Comparison of ENCODE assay signal across 18 cellular contexts in genomic region chr10:1069680-1070079, GRCh38. TPM values are rescaled to one million over a fixed set of nuclear protein-coding genes. Genes with fewer than 3 reads are reported as not detected.
DNase-seq lines count a peak whose midpoint lies in the region; ATAC-seq lines count a peak whose summit lies in the region.
"Had no signal": no experiment of that assay in that cellular context is flagged by ENCODE, and none has a peak within 500 bp of the region (broad histone marks: within the 10 kb centered on the region; RNA-seq: fewer than 3 reads in every experiment).

No MANE protein-coding gene starts in this region.

- no peaks in the 10 kb centered on the region for H3K9me3 Mint-ChIP-seq in activated T-cell treated with anti-CD3 and anti-CD28 coated beads, Interleukin-2, amount 50 U/mL, for 24 hours
- H3K9me3 Mint-ChIP-seq in activated T-helper 1 cell treated with anti-CD3 and anti-CD28 coated beads, Interleukin-12 subunit alpha, Interleukin-12 subunit beta, Interleukin-2, Interleukin-4 antibody, amounts not matched to agents 30 ng/mL and 10 ng/mL and 1 ng/mL, durations not matched to agents 14 hours and 24 hours and 36 hours = no peaks in the 10 kb centered on the region
- no peaks in the 10 kb centered on the region for H3K9me3 Mint-ChIP-seq in stimulated activated naive B cell treated with anti-CD40 and anti-IgM and Interleukin-4, amounts not matched to agents 10 μg/mL and 1 μg/mL and 100 μg/mL, for 72 hours

- H3K27ac ChIP-seq in caudate nucleus (ENCODE audit: low read depth, low read length) = no peak overlapping the region
- H3K27ac ChIP-seq: KMS-11, RWPE1, SJSA1 had no signal

- H3K27me3 Mint-ChIP-seq in activated T-cell treated with anti-CD3 and anti-CD28 coated beads, Interleukin-2, amount 50 U/mL, for 24 hours = no peaks in the 10 kb centered on the region
- H3K27me3 Mint-ChIP-seq in activated T-helper 1 cell treated with anti-CD3 and anti-CD28 coated beads, Interleukin-12 subunit alpha, Interleukin-12 subunit beta, Interleukin-2, Interleukin-4 antibody, amounts not matched to agents 30 ng/mL and 10 ng/mL and 1 ng/mL, durations not matched to agents 14 hours and 24 hours and 36 hours (ENCODE audit: insufficient read depth) = no peaks in the 10 kb centered on the region
- H3K27me3 Mint-ChIP-seq in stimulated activated naive B cell treated with anti-CD40 and anti-IgM and Interleukin-4, amounts not matched to agents 10 μg/mL and 1 μg/mL and 100 μg/mL, for 72 hours = no peaks in the 10 kb centered on the region

- no peak for DNase-seq in activated T-cell treated with anti-CD3 and anti-CD28 coated beads, Interleukin-2, amount 50 U/mL, for 24 hours
- no peak for DNase-seq in activated T-cell treated with anti-CD3 and anti-CD28 coated beads, Interleukin-2, amount 50 U/mL, for 1 hour
- DNase-seq in GF-D8 (lab: John Stamatoyannopoulos, UW) = peak; percentile 74
- DNase-seq in activated T-helper 1 cell treated with anti-CD3 and anti-CD28 coated beads, Interleukin-12 subunit alpha, Interleukin-12 subunit beta, Interleukin-2, Interleukin-4 antibody, amounts not matched to agents 30 ng/mL and 10 ng/mL and 1 ng/mL, durations not matched to agents 14 hours and 24 hours and 36 hours (ENCODE audit: low spot score) = no peak
- no peak for DNase-seq in stimulated activated naive B cell treated with anti-CD40 and anti-IgM and Interleukin-4, amounts not matched to agents 10 μg/mL and 1 μg/mL and 100 μg/mL, for 72 hours
- no peak for DNase-seq in caudate nucleus (lab: John Stamatoyannopoulos, UW)
- DNase-seq in activated CD4-positive, alpha-beta T cell treated with anti-CD3 and anti-CD28 coated beads for 4 hours = no peak
- DNase-seq: DMS53, H7, MM.1S, NCI-H1436 treated with DMSO at 0.1 percent for 48 hours, NCI-H2081 treated with DMSO at 0.1 percent for 48 hours, NCI-H524 had no signal

- H3K27ac Mint-ChIP-seq in activated T-cell treated with anti-CD3 and anti-CD28 coated beads, Interleukin-2, amount 50 U/mL, for 24 hours = peak overlapping the region; percentile 0
- H3K27ac Mint-ChIP-seq in activated T-helper 1 cell treated with anti-CD3 and anti-CD28 coated beads, Interleukin-12 subunit alpha, Interleukin-12 subunit beta, Interleukin-2, Interleukin-4 antibody, amounts not matched to agents 30 ng/mL and 10 ng/mL and 1 ng/mL, durations not matched to agents 14 hours and 24 hours and 36 hours = peak overlapping the region; percentile 34
- peak overlapping the region; percentile 54 for H3K27ac Mint-ChIP-seq in stimulated activated naive B cell treated with anti-CD40 and anti-IgM and Interleukin-4, amounts not matched to agents 10 μg/mL and 1 μg/mL and 100 μg/mL, for 72 hours

- ATAC-seq in stimulated activated naive B cell treated with anti-CD40 and anti-IgM and Interleukin-4, amounts not matched to agents 10 μg/mL and 1 μg/mL and 100 μg/mL, for 72 hours (replicated peaks) = no peak
- ATAC-seq in GM18870 (IDR thresholded peaks at IDR 0.05; ENCODE audit: unreplicated experiment) = no peak

- intact Hi-C loops in activated T-helper 1 cell treated with anti-CD3 and anti-CD28 coated beads, Interleukin-12 subunit alpha, Interleukin-12 subunit beta, Interleukin-2, Interleukin-4 antibody, amounts not matched to agents 30 ng/mL and 10 ng/mL and 1 ng/mL, durations not matched to agents 14 hours and 24 hours and 36 hours (cut with micrococcal nuclease) = loop anchor here (2.0 kb wide), 1 partner anchor 25 kb away; no protein-coding TSS in a partner anchor

- peaks cover 50% of the 10 kb centered on the region for H3K4me1 Mint-ChIP-seq in activated T-cell treated with anti-CD3 and anti-CD28 coated beads, Interleukin-2, amount 50 U/mL, for 24 hours (ENCODE audit: low read depth)
- H3K4me1 Mint-ChIP-seq in activated T-helper 1 cell treated with anti-CD3 and anti-CD28 coated beads, Interleukin-12 subunit alpha, Interleukin-12 subunit beta, Interleukin-2, Interleukin-4 antibody, amounts not matched to agents 30 ng/mL and 10 ng/mL and 1 ng/mL, durations not matched to agents 14 hours and 24 hours and 36 hours (ENCODE audit: low read depth) = peaks cover 43% of the 10 kb centered on the region
- H3K4me1 Mint-ChIP-seq in stimulated activated naive B cell treated with anti-CD40 and anti-IgM and Interleukin-4, amounts not matched to agents 10 μg/mL and 1 μg/mL and 100 μg/mL, for 72 hours = peaks cover 19 to 39% of the 10 kb centered on the region in 2 donors

- H3K36me3 Mint-ChIP-seq in activated T-cell treated with anti-CD3 and anti-CD28 coated beads, Interleukin-2, amount 50 U/mL, for 24 hours (ENCODE audit: low read depth) = peaks cover 28% of the 10 kb centered on the region
- H3K36me3 Mint-ChIP-seq in activated T-helper 1 cell treated with anti-CD3 and anti-CD28 coated beads, Interleukin-12 subunit alpha, Interleukin-12 subunit beta, Interleukin-2, Interleukin-4 antibody, amounts not matched to agents 30 ng/mL and 10 ng/mL and 1 ng/mL, durations not matched to agents 14 hours and 24 hours and 36 hours (ENCODE audit: low read depth) = peaks cover 17% of the 10 kb centered on the region
- peaks cover 22 to 41% of the 10 kb centered on the region in 2 donors for H3K36me3 Mint-ChIP-seq in stimulated activated naive B cell treated with anti-CD40 and anti-IgM and Interleukin-4, amounts not matched to agents 10 μg/mL and 1 μg/mL and 100 μg/mL, for 72 hours

- no peak overlapping the region for H3K4me3 Mint-ChIP-seq in activated T-cell treated with anti-CD3 and anti-CD28 coated beads, Interleukin-2, amount 50 U/mL, for 24 hours
- H3K4me3 Mint-ChIP-seq in activated T-helper 1 cell treated with anti-CD3 and anti-CD28 coated beads, Interleukin-12 subunit alpha, Interleukin-12 subunit beta, Interleukin-2, Interleukin-4 antibody, amounts not matched to agents 30 ng/mL and 10 ng/mL and 1 ng/mL, durations not matched to agents 14 hours and 24 hours and 36 hours = no peak overlapping the region
- no peak overlapping the region for H3K4me3 Mint-ChIP-seq in stimulated activated naive B cell treated with anti-CD40 and anti-IgM and Interleukin-4, amounts not matched to agents 10 μg/mL and 1 μg/mL and 100 μg/mL, for 72 hours

RNA-seq across cellular contexts. Expression of gene WDR37, which starts 13.5 kb away (rescaled TPM):
- 19.9 and 21.1 TPM in 2 replicates for total RNA-seq in activated T-helper 1 cell treated with anti-CD3 and anti-CD28 coated beads, Interleukin-12 subunit alpha, Interleukin-12 subunit beta, Interleukin-2, Interleukin-4 antibody, amounts not matched to agents 30 ng/mL and 10 ng/mL and 1 ng/mL, durations not matched to agents 14 hours and 24 hours and 36 hours

RNA-seq across cellular contexts. Expression of gene IDI1, which starts 20.8 kb away (rescaled TPM):
- total RNA-seq in activated T-helper 1 cell treated with anti-CD3 and anti-CD28 coated beads, Interleukin-12 subunit alpha, Interleukin-12 subunit beta, Interleukin-2, Interleukin-4 antibody, amounts not matched to agents 30 ng/mL and 10 ng/mL and 1 ng/mL, durations not matched to agents 14 hours and 24 hours and 36 hours = 76.0 and 78.9 TPM in 2 replicates

RNA-seq across cellular contexts. Expression of gene IDI2, which starts 44.0 kb away (rescaled TPM):
- not detected in 2 replicates for total RNA-seq in activated T-helper 1 cell treated with anti-CD3 and anti-CD28 coated beads, Interleukin-12 subunit alpha, Interleukin-12 subunit beta, Interleukin-2, Interleukin-4 antibody, amounts not matched to agents 30 ng/mL and 10 ng/mL and 1 ng/mL, durations not matched to agents 14 hours and 24 hours and 36 hours
- total RNA-seq: A673, H7, SJSA1 had no signal

Comparison
In these comparisons a context has a peak if more than half of its experiments do, and no peak if none do; other contexts are left out.
1. H3K27ac Mint-ChIP-seq: peak in every context shown above with its lines; median percentile 54 in stimulated activated naive B cell treated with anti-CD40 and anti-IgM and Interleukin-4, amounts not matched to agents 10 μg/mL and 1 μg/mL and 100 μg/mL, for 72 hours; 34 in activated T-helper 1 cell treated with anti-CD3 and anti-CD28 coated beads, Interleukin-12 subunit alpha, Interleukin-12 subunit beta, Interleukin-2, Interleukin-4 antibody, amounts not matched to agents 30 ng/mL and 10 ng/mL and 1 ng/mL, durations not matched to agents 14 hours and 24 hours and 36 hours; 0 in activated T-cell treated with anti-CD3 and anti-CD28 coated beads, Interleukin-2, amount 50 U/mL, for 24 hours.